In genomic region chr6:44060622-44061374, GRCh38 we compare ENCODE assay signal across 19 cellular contexts.
DNase-seq lines count a peak whose midpoint lies in the region; ATAC-seq and TF ChIP-seq lines count a peak whose summit lies in the region.
"Had no signal": no experiment of that assay in that cellular context is flagged by ENCODE, and none has a peak within 500 bp of the region (broad histone marks: within the 10 kb centered on the region; RNA-seq: fewer than 3 reads in every experiment).

No MANE protein-coding gene starts in this region.

- H3K9me3 ChIP-seq in BLaER1 treated with 17β-estradiol and CSF1 and Interleukin-3, amounts not matched to agents 10 nM and 100 nM (replicated peaks in 1 of 11), result peaks cover 0 to 11% (median 10%) of the 10 kb centered on the region in 11 experiments; a peak in 15 of 22 replicates
- H3K9me3 ChIP-seq in RWPE2 (ENCODE audit: severe bottlenecking) (no peaks in the 10 kb centered on the region), esophagus muscularis mucosa (no peaks in the 10 kb centered on the region), psoas muscle (no peaks in the 10 kb centered on the region)
- H3K9me3 ChIP-seq: colonic mucosa had no signal

- no peaks in the 10 kb centered on the region for H3K27me3 ChIP-seq in BLaER1 treated with 17β-estradiol and CSF1 and Interleukin-3, amounts not matched to agents 10 nM and 100 nM
- H3K27me3 ChIP-seq in RWPE2 (ENCODE audit: insufficient read depth, poor library complexity, severe bottlenecking) (no peaks in the 10 kb centered on the region), esophagus muscularis mucosa (no peaks in the 10 kb centered on the region), psoas muscle (ENCODE audit: insufficient read depth in 3 of 3, low read length in 2 of 3) (no peaks in the 10 kb centered on the region)
- H3K27me3 ChIP-seq: colonic mucosa had no signal

- H3K9ac ChIP-seq in BLaER1 treated with 17β-estradiol and CSF1 and Interleukin-3, amounts not matched to agents 10 nM and 100 nM, result peak overlapping the region in 2 of 11 experiments; percentile 23 to 31; a peak in 4 of 22 replicates

- no peak for DNase-seq in RWPE2 (ENCODE audit: low spot score)
- DNase-seq in esophagus muscularis mucosa (ENCODE audit: extremely low spot score), result no peak
- no peak for DNase-seq in psoas muscle
- DNase-seq in 8988T, result no peak
- DNase-seq in SHP77 (lab: John Stamatoyannopoulos, UW), result no peak
- no peak for DNase-seq in CD1c-positive myeloid dendritic cell (ENCODE audit: extremely low spot score)
- DNase-seq: activated CD4-positive, alpha-beta T cell treated with anti-CD3 and anti-CD28 coated beads, Interleukin-2, amount 10 ng/mL, durations not matched to agents 24 days and 14 days; activated CD8-positive, alpha-beta memory T cell treated with anti-CD3 and anti-CD28 coated beads, Interleukin-2, amount 10 ng/mL, durations not matched to agents 7 days and 5 days; activated naive CD8-positive, alpha-beta T cell treated with anti-CD3 and anti-CD28 coated beads for 36 hours; colonic mucosa; DMS79 treated with DMSO at 0.1 percent for 48 hours; H9; NCI-H526; occipital lobe; retina; SIG-M5; stimulated activated CD4-positive, alpha-beta T cell treated with anti-CD3 and anti-CD28 coated beads, Interleukin-15, amount 100 ng/mL, for 24 hours had no signal

- intact Hi-C loops in esophagus muscularis mucosa (cut with DNase I) (no loop called here), psoas muscle (cut with DNase I) (no loop called here)

- ATAC-seq in RWPE2 (ENCODE audit: low read depth) (no peak), psoas muscle (peak in 3 of 4 donors; percentile 31 to 47 (median 42)), GM19397 (IDR thresholded peaks at IDR 0.05; ENCODE audit: unreplicated experiment) (no peak)
- ATAC-seq: activated CD8-positive, alpha-beta memory T cell treated with anti-CD3 and anti-CD28 coated beads, Interleukin-2, amount 10 ng/mL, durations not matched to agents 7 days and 5 days had no signal

- TF ChIP-seq CTCF in RWPE2 (IDR thresholded peaks at IDR 0.05; ENCODE audit: poor library complexity, severe bottlenecking), result no peak
- TF ChIP-seq CTCF in esophagus muscularis mucosa (IDR thresholded peaks at IDR 0.05), result no peak
- no peak for TF ChIP-seq CTCF in psoas muscle (IDR thresholded peaks at IDR 0.05)

- H3K27ac ChIP-seq in BLaER1 treated with 17β-estradiol and CSF1 and Interleukin-3, amounts not matched to agents 10 nM and 100 nM, result peak overlapping the region in 8 of 11 experiments; percentile 14 to 98 (median 94); a peak in 12 of 22 replicates
- H3K27ac ChIP-seq in RWPE2 (ENCODE audit: poor library complexity, severe bottlenecking) (peak overlapping the region; percentile 98), esophagus muscularis mucosa (replicated peaks in 1 of 4) (peak overlapping the region; percentile 32 to 83 (median 70)), psoas muscle (peak overlapping the region; percentile 64)
- H3K27ac ChIP-seq: colonic mucosa had no signal

- H3K4me1 ChIP-seq in BLaER1 treated with 17β-estradiol and CSF1 and Interleukin-3, amounts not matched to agents 10 nM and 100 nM, result peaks cover 66 to 100% (median 90%) of the 10 kb centered on the region in 10 experiments
- peaks cover 76% of the 10 kb centered on the region for H3K4me1 ChIP-seq in RWPE2 (ENCODE audit: insufficient read depth, poor library complexity, severe bottlenecking)
- H3K4me1 ChIP-seq in esophagus muscularis mucosa, result peaks cover 61 to 93% (median 85%) of the 10 kb centered on the region in 4 donors
- peaks cover 69% of the 10 kb centered on the region for H3K4me1 ChIP-seq in psoas muscle
- H3K4me1 ChIP-seq: colonic mucosa had no signal

- H3K36me3 ChIP-seq in BLaER1 treated with 17β-estradiol and CSF1 and Interleukin-3, amounts not matched to agents 10 nM and 100 nM, result no peaks in the 10 kb centered on the region; a peak in 1 of 22 replicates
- H3K36me3 ChIP-seq in RWPE2 (ENCODE audit: low read depth) (no peaks in the 10 kb centered on the region), esophagus muscularis mucosa (no peaks in the 10 kb centered on the region), psoas muscle (ENCODE audit: insufficient read depth in 1 of 2, low read depth in 1 of 2) (no peaks in the 10 kb centered on the region)
- H3K36me3 ChIP-seq: colonic mucosa had no signal

- H3K4me2 ChIP-seq in BLaER1 treated with 17β-estradiol and CSF1 and Interleukin-3, amounts not matched to agents 10 nM and 100 nM, result peak overlapping the region in 5 of 11 experiments; percentile 87 to 96 (median 90); a peak in 9 of 22 replicates

- WGBS in esophagus muscularis mucosa, result 87% methylated on average over 10 of the region's 10 CpGs
- 64 to 79% (median 68%) methylated on average over 10 of the region's 10 CpGs for WGBS in psoas muscle, 3 donors

- H4K20me1 ChIP-seq in BLaER1 treated with 17β-estradiol and CSF1 and Interleukin-3, amounts not matched to agents 10 nM and 100 nM, result no peaks in the 10 kb centered on the region

- H3K4me3 ChIP-seq in BLaER1 treated with 17β-estradiol and CSF1 and Interleukin-3, amounts not matched to agents 10 nM and 100 nM, result no peak overlapping the region
- H3K4me3 ChIP-seq in RWPE2 (ENCODE audit: severe bottlenecking), result no peak overlapping the region
- no peak overlapping the region for H3K4me3 ChIP-seq in esophagus muscularis mucosa
- H3K4me3 ChIP-seq in psoas muscle, result no peak overlapping the region
- H3K4me3 ChIP-seq: colonic mucosa had no signal

- no peak for TF ChIP-seq POLR2A in esophagus muscularis mucosa (IDR thresholded peaks at IDR 0.05; ENCODE audit: low read depth)

- no peak for TF ChIP-seq EP300 in esophagus muscularis mucosa (IDR thresholded peaks at IDR 0.05)

Comparison
In these comparisons a context has a peak if more than half of its experiments do, and no peak if none do; other contexts are left out.
1. ATAC-seq: peak in psoas muscle (3 of 4); none in RWPE2 (single experiment) and GM19397 (single experiment).
2. Peak in every context shown above with its lines, with median percentiles within 50 percentile points of each other: H3K27ac ChIP-seq.